Comparison of ENCODE assay signal across 8 cellular contexts in genomic region chr5:98927988-98928801, GRCh38. TPM values are rescaled to one million over a fixed set of nuclear protein-coding genes. Genes with fewer than 3 reads are reported as not detected.
DNase-seq lines count a peak whose midpoint lies in the region; ATAC-seq and TF ChIP-seq lines count a peak whose summit lies in the region.

No MANE protein-coding gene starts in this region.

- H3K27me3 Mint-ChIP-seq in neural crest cell (ENCODE audit: low read depth): no peaks in the 10 kb centered on the region

- peaks cover 48% of the 10 kb centered on the region for H3K4me1 Mint-ChIP-seq in neural crest cell

- TF ChIP-seq CTCF in AG04450 (IDR thresholded peaks at IDR 0.05; ENCODE audit: low read depth, low read length) (no peak), fibroblast of villous mesenchyme (IDR thresholded peaks at IDR 0.05; ENCODE audit: insufficient read depth, low read depth, low read length) (no peak), neural crest cell (conservative IDR thresholded peaks at IDR 0.05) (no peak)

- DNase-seq in AG04450 (ENCODE audit: low read depth, low spot score): no peak
- DNase-seq in NOMO-1 treated with dmso at 0.1 percent for 144 hours (lab: John Stamatoyannopoulos, UW; ENCODE audit: unreplicated experiment): peak; percentile 63
- peak; percentile 82 for DNase-seq in activated effector memory CD4-positive, alpha-beta T cell treated with anti-CD3 and anti-CD28 coated beads, Interleukin-2, amount 50 U/mL, for 16 hours
- peak; percentile 77 for DNase-seq in fibroblast of villous mesenchyme (ENCODE audit: low read depth)
- peak; percentile 51 for DNase-seq in neural crest cell (ENCODE audit: low read depth, low spot score)

- peak overlapping the region; percentile 77 for H3K27ac ChIP-seq in AG04450 (ENCODE audit: low read depth, low read length)
- H3K27ac ChIP-seq in temporal lobe (ENCODE audit: low read depth, low read length): peak overlapping the region; percentile 84

- H3K27ac Mint-ChIP-seq in neural crest cell (ENCODE audit: unreplicated experiment): peak overlapping the region; percentile 98

- peak overlapping the region; percentile 99 for H3K4me3 Mint-ChIP-seq in neural crest cell

- H3K36me3 Mint-ChIP-seq in neural crest cell (ENCODE audit: low read depth): peaks cover 2% of the 10 kb centered on the region

- H3K4me3 ChIP-seq in AG04450 (ENCODE audit: low read depth, low read length) (peak overlapping the region; percentile 92), fibroblast of villous mesenchyme (ENCODE audit: low read depth, low read length) (peak overlapping the region; percentile 87)

- no peaks in the 10 kb centered on the region; the same call in 1 of the 2 replicates for H3K9me3 ChIP-seq in AG04450 (ENCODE audit: control insufficient read depth, insufficient read depth, low read length)

- POLR2A ChIA-PET in AG04450 (lab: Yijun Ruan, JAX): interaction anchor here (0.6 to 1.0 kb wide), 4 partner anchors 10 to 1624 kb away, joined by 3 read pairs; no protein-coding TSS in a partner anchor

- CTCF ChIA-PET in AG04450 (lab: Charles Lee): interaction anchor here (0.7 to 2.1 kb wide), 3 partner anchors 14 to 104 kb away, joined by 3 to 8 read pairs (median 3); no protein-coding TSS in a partner anchor

- no peaks in the 10 kb centered on the region for H3K9me3 Mint-ChIP-seq in neural crest cell

- H3K27me3 ChIP-seq in AG04450 (ENCODE audit: control insufficient read depth, insufficient read depth, low read length): no peaks in the 10 kb centered on the region

- ATAC-seq in GM18867 (IDR thresholded peaks at IDR 0.05; ENCODE audit: unreplicated experiment) (peak; percentile 30), HG03103 (IDR thresholded peaks at IDR 0.05; ENCODE audit: low read depth, unreplicated experiment) (peak; percentile 16)

RNA-seq across cellular contexts. Expression of gene CHD1, which starts 0.6 kb away (rescaled TPM):
- polyA plus RNA-seq in AG04450 (2011; rRNA removed): 19.4 and 26.4 TPM in 2 replicates
- 16.4 and 38.8 TPM in 2 replicates for polyA minus RNA-seq in AG04450 (2011; rRNA and poly(A)+ RNA removed)
- total RNA-seq in fibroblast of villous mesenchyme (37.0 and 50.1 TPM in 2 replicates), neural crest cell (72.0 and 75.3 TPM in 2 replicates), temporal lobe (64.2 TPM)
